In genomic region chr5:31581498-31582099, GRCh38 we compare ENCODE assay signal across 9 cellular contexts. TPM values are rescaled to one million over a fixed set of nuclear protein-coding genes. Genes with fewer than 3 reads are reported as not detected.
A peak's percentile ranks its signal among the peaks of the same experiment; 100 is the strongest.
DNase-seq lines count a peak whose midpoint lies in the region; ATAC-seq, FAIRE-seq and TF ChIP-seq lines count a peak whose summit lies in the region.
"Had no signal": no experiment of that assay in that cellular context is flagged by ENCODE, and none has a peak within 500 bp of the region (broad histone marks: within the 10 kb centered on the region; RNA-seq: fewer than 3 reads in every experiment).

No MANE protein-coding gene starts in this region.

- no CpG with 5 or more reads among the region's 3 CpGs for WGBS in mesendoderm (ENCODE audit: extremely low coverage, insufficient coverage, low lambda C conversion rate)

- H3K27ac Mint-ChIP-seq in activated T-cell treated with anti-CD3 and anti-CD28 coated beads, Interleukin-2, amount 50 U/mL, for 24 hours = no peak overlapping the region
- H3K27ac Mint-ChIP-seq: activated naive CD8-positive, alpha-beta T cell had no signal

- H3K9me3 Mint-ChIP-seq in activated T-cell treated with anti-CD3 and anti-CD28 coated beads, Interleukin-2, amount 50 U/mL, for 24 hours = no peaks in the 10 kb centered on the region

- no peak overlapping the region for H3K4ac ChIP-seq in mesendoderm (ENCODE audit: low read depth, low read length)

- no peak overlapping the region for H4K8ac ChIP-seq in mesendoderm (ENCODE audit: low read depth, low read length)

- no peak for ATAC-seq in HG03342 (IDR thresholded peaks at IDR 0.05; ENCODE audit: unreplicated experiment)

- H2BK5ac ChIP-seq in mesendoderm (ENCODE audit: low read length) = no peak overlapping the region

- no peak overlapping the region for H3K56ac ChIP-seq in mesendoderm (ENCODE audit: low read length)

- no peak overlapping the region for H4K5ac ChIP-seq in mesendoderm (ENCODE audit: low read length)

- FAIRE-seq in bronchial epithelial cell (lab: Jason Lieb, UNC) = no peak

- no peak overlapping the region for H3K9ac ChIP-seq in mesendoderm (ENCODE audit: low read length)

- no peak overlapping the region for H2BK15ac ChIP-seq in mesendoderm (replicated peaks; ENCODE audit: low read depth)

- H2BK120ac ChIP-seq in mesendoderm (ENCODE audit: low read depth, low read length) = no peak overlapping the region

- H3K4me2 ChIP-seq in mesendoderm (ENCODE audit: low read length) = no peak overlapping the region

- H3K27ac ChIP-seq in mesendoderm (ENCODE audit: low read depth, low read length) = no peak overlapping the region

- H3K4me1 ChIP-seq in mesendoderm (ENCODE audit: control insufficient read depth, low read depth, low read length) = no peaks in the 10 kb centered on the region

- H3K27me3 Mint-ChIP-seq in activated T-cell treated with anti-CD3 and anti-CD28 coated beads, Interleukin-2, amount 50 U/mL, for 24 hours = peaks cover 16% of the 10 kb centered on the region

- H3K27me3 ChIP-seq in bronchial epithelial cell (ENCODE audit: control insufficient read depth, insufficient read depth, low read length) = peaks cover 1% of the 10 kb centered on the region
- H3K27me3 ChIP-seq in mesendoderm (ENCODE audit: insufficient read depth, low read length, poor library complexity) = no peaks in the 10 kb centered on the region

- H2AK5ac ChIP-seq in mesendoderm (ENCODE audit: low read length) = no peak overlapping the region

- peak; percentile 42 for DNase-seq in A172 (ENCODE audit: low spot score)
- no peak for DNase-seq in GM10266 (ENCODE audit: extremely low spot score)
- DNase-seq in NCI-H460 (ENCODE audit: extremely low read depth, low read depth) = peak; percentile 41
- DNase-seq in bronchial epithelial cell (ENCODE audit: low read depth) = peak; percentile 47
- peak; percentile 31 for DNase-seq in mesendoderm
- no peak for DNase-seq in activated T-cell treated with anti-CD3 and anti-CD28 coated beads, Interleukin-2, amount 50 U/mL, for 24 hours
- DNase-seq in NCI-H1048 (lab: John Stamatoyannopoulos, UW) = no peak

- no peaks in the 10 kb centered on the region for H3K36me3 ChIP-seq in bronchial epithelial cell (ENCODE audit: control insufficient read depth, insufficient read depth, low read length)
- H3K36me3 ChIP-seq in mesendoderm (ENCODE audit: control insufficient read depth, insufficient read depth, low read length) = no peaks in the 10 kb centered on the region

- no peak overlapping the region for H3K18ac ChIP-seq in mesendoderm (ENCODE audit: low read length)

- H3K4me3 Mint-ChIP-seq in activated T-cell treated with anti-CD3 and anti-CD28 coated beads, Interleukin-2, amount 50 U/mL, for 24 hours = no peak overlapping the region
- H3K4me3 Mint-ChIP-seq: activated naive CD8-positive, alpha-beta T cell had no signal

- H3K36me3 Mint-ChIP-seq in activated T-cell treated with anti-CD3 and anti-CD28 coated beads, Interleukin-2, amount 50 U/mL, for 24 hours (ENCODE audit: low read depth) = no peaks in the 10 kb centered on the region
- H3K36me3 Mint-ChIP-seq: activated naive CD8-positive, alpha-beta T cell had no signal

- H3K79me2 ChIP-seq in mesendoderm (ENCODE audit: control insufficient read depth, insufficient read depth, low read length) = no peaks in the 10 kb centered on the region

- H3K23ac ChIP-seq in mesendoderm (ENCODE audit: low read length) = no peak overlapping the region

- H3K79me1 ChIP-seq in mesendoderm (ENCODE audit: low read length) = no peaks in the 10 kb centered on the region

- H3K4me1 Mint-ChIP-seq in activated T-cell treated with anti-CD3 and anti-CD28 coated beads, Interleukin-2, amount 50 U/mL, for 24 hours (ENCODE audit: low read depth) = no peaks in the 10 kb centered on the region

- peak; percentile 36 for TF ChIP-seq CTCF in GM10266 (IDR thresholded peaks at IDR 0.05; ENCODE audit: control insufficient read depth, insufficient read depth, low read depth, missing control alignments)
- no peak for TF ChIP-seq CTCF in bronchial epithelial cell (IDR thresholded peaks at IDR 0.05; ENCODE audit: insufficient read depth, low read length, severe bottlenecking)

- H3K4me3 ChIP-seq in bronchial epithelial cell (ENCODE audit: low read depth, low read length) (no peak overlapping the region), mesendoderm (ENCODE audit: low read length) (no peak overlapping the region)

RNA-seq across cellular contexts. Expression of gene C5orf22, which starts 49.5 kb away (rescaled TPM):
- total RNA-seq in A172 (2014; rRNA removed; shearing (Covaris generic)) = 30.6 and 41.4 TPM in 2 replicates
- total RNA-seq in NCI-H460 (2014; rRNA removed; shearing (Covaris generic)) = 24.9 and 31.0 TPM in 2 replicates
- polyA plus RNA-seq in NCI-H460 (2014; cell fraction: nucleus; rRNA removed) = 14.1 and 17.5 TPM in 2 replicates
- total RNA-seq in bronchial epithelial cell = 15.5 and 15.7 TPM in 2 replicates
- 26.7 TPM for polyA plus RNA-seq in mesendoderm (2013, experiment 1 of 2)
- 25.9 TPM for polyA plus RNA-seq in mesendoderm (2013, experiment 2 of 2)

RNA-seq across cellular contexts. Expression of gene DROSHA, which starts 49.7 kb away (rescaled TPM):
- 36.8 and 47.8 TPM in 2 replicates for total RNA-seq in A172 (2014; rRNA removed; shearing (Covaris generic))
- 36.0 and 39.0 TPM in 2 replicates for total RNA-seq in NCI-H460 (2014; rRNA removed; shearing (Covaris generic))
- 34.4 and 36.7 TPM in 2 replicates for polyA plus RNA-seq in NCI-H460 (2014; cell fraction: nucleus; rRNA removed)
- 30.8 and 37.0 TPM in 2 replicates for total RNA-seq in bronchial epithelial cell
- polyA plus RNA-seq in mesendoderm (2013, experiment 1 of 2) = 114 TPM
- polyA plus RNA-seq in mesendoderm (2013, experiment 2 of 2) = 112 TPM

RNA-seq across cellular contexts. Expression of gene PDZD2, which starts 57.3 kb away (rescaled TPM):
- 0.14 and 0.16 TPM in 2 replicates for total RNA-seq in A172 (2014; rRNA removed; shearing (Covaris generic))
- total RNA-seq in NCI-H460 (2014; rRNA removed; shearing (Covaris generic)) = not detected in 2 replicates
- polyA plus RNA-seq in NCI-H460 (2014; cell fraction: nucleus; rRNA removed) = not detected in 2 replicates
- total RNA-seq in bronchial epithelial cell = 1.8 and 1.9 TPM in 2 replicates
- polyA plus RNA-seq in mesendoderm (2013, experiment 1 of 2) = 1.6 TPM
- 1.6 TPM for polyA plus RNA-seq in mesendoderm (2013, experiment 2 of 2)

Comparison
In these comparisons a context has a peak if more than half of its experiments do, and no peak if none do; other contexts are left out.
1. DNase-seq: peak in A172 (single experiment), NCI-H460 (single experiment), bronchial epithelial cell (single experiment) and mesendoderm (single experiment); none in GM10266 (single experiment), activated T-cell treated with anti-CD3 and anti-CD28 coated beads, Interleukin-2, amount 50 U/mL, for 24 hours (single experiment) and NCI-H1048 (single experiment).